12 cellular contexts compared by ENCODE assay signal in genomic region chr12:46154221-46154975, GRCh38.
DNase-seq lines count a peak whose midpoint lies in the region; ATAC-seq, FAIRE-seq and TF ChIP-seq lines count a peak whose summit lies in the region.
"Had no signal": no experiment of that assay in that cellular context is flagged by ENCODE, and none has a peak within 500 bp of the region (broad histone marks: within the 10 kb centered on the region; RNA-seq: fewer than 3 reads in every experiment).

No MANE protein-coding gene starts in this region.

- no peaks in the 10 kb centered on the region for H3K9me3 Mint-ChIP-seq in MCF 10A (ENCODE audit: unreplicated experiment)
- H3K9me3 Mint-ChIP-seq in Caco-2 (ENCODE audit: unreplicated experiment): peaks cover 18% of the 10 kb centered on the region
- peaks cover 9% of the 10 kb centered on the region for H3K9me3 Mint-ChIP-seq in CD8-positive, alpha-beta T cell
- H3K9me3 Mint-ChIP-seq: natural killer cell had no signal

- BruUV-seq in MCF 10A (replicated peaks; lab: Mats Ljungman, UMichigan) (no TSS peak), Caco-2 (replicated peaks; lab: Mats Ljungman, UMichigan) (no TSS peak)

- intact Hi-C loops in MCF 10A (cut with micrococcal nuclease) (loop anchor here (2.0 to 5.0 kb wide), 4 partner anchors 203 to 866 kb away; partner anchors contain the start of gene SLC38A2), breast epithelium (cut with DNase I; ENCODE audit: low total_unique reads) (no loop called here), tibial artery (cut with DNase I; ENCODE audit: low total_unique reads) (loop anchor here (10.0 kb wide), 1 partner anchor 220 kb away; the partner anchor contains the start of gene SLC38A2), Caco-2 (cut with micrococcal nuclease; ENCODE audit: unreplicated experiment) (loop anchor here (1.0 to 5.0 kb wide), 2 partner anchors 149 to 523 kb away; no protein-coding TSS in a partner anchor)
- intact Hi-C loops in CD8-positive, alpha-beta T cell (cut with DNase I, micrococcal nuclease): loop anchor here (5.0 to 10.0 kb wide), 6 partner anchors 53 to 870 kb away; partner anchors contain the start of genes SCAF11 (in 1 of the 2) and SLC38A2 (in 1 of the 2)

- POLR2A ChIA-PET in MCF 10A (lab: Yijun Ruan, JAX) (interaction anchor here (0.6 to 2.1 kb wide), 22 partner anchors 10 to 779 kb away, joined by 3 to 20 read pairs (median 4); partner anchors contain the start of gene SLC38A1), Caco-2 (lab: Charles Lee) (no interaction called here)
- POLR2A ChIA-PET in CD8-positive, alpha-beta T cell (lab: Charles Lee): interaction anchor here (1.3 kb wide), 1 partner anchor 115 kb away, joined by 4 read pairs; the partner anchor contains the start of gene SLC38A1

- no peak overlapping the region for H3K4me3 ChIP-seq in breast epithelium
- peak overlapping the region in 1 of 2 donors; percentile 6 for H3K4me3 ChIP-seq in foreskin fibroblast (ENCODE audit: low read depth in 1 of 2, low read length in 2 of 2)
- H3K4me3 ChIP-seq in tibial artery: no peak overlapping the region
- no peak overlapping the region for H3K4me3 ChIP-seq in Caco-2 (ENCODE audit: low read depth, low read length)
- H3K4me3 ChIP-seq in CD8-positive, alpha-beta T cell (ENCODE audit: low read depth, low read length): no peak overlapping the region

- no peaks in the 10 kb centered on the region for H3K4me1 ChIP-seq in breast epithelium
- H3K4me1 ChIP-seq in tibial artery: peaks cover 0 to 36% (median 8%) of the 10 kb centered on the region in 4 donors
- H3K4me1 ChIP-seq in Caco-2: no peaks in the 10 kb centered on the region
- H3K4me1 ChIP-seq in CD8-positive, alpha-beta T cell (ENCODE audit: insufficient read depth, low read length): peaks cover 13% of the 10 kb centered on the region

- no peaks in the 10 kb centered on the region for H3K27me3 Mint-ChIP-seq in MCF 10A (ENCODE audit: insufficient read depth, unreplicated experiment)
- peaks cover 10% of the 10 kb centered on the region for H3K27me3 Mint-ChIP-seq in Caco-2 (ENCODE audit: insufficient read depth, unreplicated experiment)
- H3K27me3 Mint-ChIP-seq in CD8-positive, alpha-beta T cell (ENCODE audit: low read depth): no peaks in the 10 kb centered on the region

- H3K36me3 Mint-ChIP-seq in MCF 10A (ENCODE audit: insufficient read depth, unreplicated experiment): peaks cover 7% of the 10 kb centered on the region
- peaks cover 8% of the 10 kb centered on the region for H3K36me3 Mint-ChIP-seq in Caco-2 (ENCODE audit: insufficient read depth, unreplicated experiment)
- H3K36me3 Mint-ChIP-seq in CD8-positive, alpha-beta T cell: peaks cover 9% of the 10 kb centered on the region

- H3K27ac ChIP-seq in breast epithelium (no peak overlapping the region), tibial artery (peak overlapping the region; percentile 2 to 34)
- H3K27ac ChIP-seq in CD8-positive, alpha-beta T cell (ENCODE audit: low read depth, low read length): no peak overlapping the region

- FAIRE-seq in TTC549 (lab: Jason Lieb, UNC): peak; percentile 99

- H3K4me3 Mint-ChIP-seq in MCF 10A (ENCODE audit: unreplicated experiment) (no peak overlapping the region), Caco-2 (ENCODE audit: unreplicated experiment) (no peak overlapping the region)
- no peak overlapping the region for H3K4me3 Mint-ChIP-seq in CD8-positive, alpha-beta T cell
- H3K4me3 Mint-ChIP-seq: activated CD4-positive, alpha-beta T cell treated with anti-CD3 and anti-CD28 coated beads, Interleukin-2, amount 10 ng/mL, durations not matched to agents 7 days and 5 days; natural killer cell had no signal

- no peak for ATAC-seq in GM19035 (IDR thresholded peaks at IDR 0.05; ENCODE audit: unreplicated experiment)
- ATAC-seq in CD8-positive, alpha-beta T cell: no peak
- ATAC-seq: natural killer cell had no signal

- H3K27ac Mint-ChIP-seq in MCF 10A (ENCODE audit: low read depth, unreplicated experiment) (peak overlapping the region; percentile 17), Caco-2 (ENCODE audit: unreplicated experiment) (no peak overlapping the region)
- no peak overlapping the region for H3K27ac Mint-ChIP-seq in CD8-positive, alpha-beta T cell
- H3K27ac Mint-ChIP-seq: activated CD4-positive, alpha-beta T cell treated with anti-CD3 and anti-CD28 coated beads, Interleukin-2, amount 10 ng/mL, durations not matched to agents 7 days and 5 days; natural killer cell had no signal

- no peaks in the 10 kb centered on the region for H3K27me3 ChIP-seq in breast epithelium
- no peaks in the 10 kb centered on the region for H3K27me3 ChIP-seq in tibial artery
- H3K27me3 ChIP-seq in Caco-2 (replicated peaks; ENCODE audit: control insufficient read depth, insufficient read depth, low read length): no peaks in the 10 kb centered on the region
- no peaks in the 10 kb centered on the region for H3K27me3 ChIP-seq in CD8-positive, alpha-beta T cell (ENCODE audit: insufficient read depth, low read length)

- H3K36me3 ChIP-seq in breast epithelium (no peaks in the 10 kb centered on the region), tibial artery (no peaks in the 10 kb centered on the region), Caco-2 (ENCODE audit: control insufficient read depth, insufficient read depth, low read length) (no peaks in the 10 kb centered on the region)
- H3K36me3 ChIP-seq in CD8-positive, alpha-beta T cell (ENCODE audit: insufficient read depth, low read length): no peaks in the 10 kb centered on the region

- TF ChIP-seq CTCF in MCF 10A (IDR thresholded peaks at IDR 0.05; ENCODE audit: unreplicated experiment) (no peak), breast epithelium (IDR thresholded peaks at IDR 0.05) (no peak), foreskin fibroblast (IDR thresholded peaks at IDR 0.05; ENCODE audit: low read depth, low read length) (no peak), tibial artery (IDR thresholded peaks at IDR 0.05) (no peak), Caco-2 (IDR thresholded peaks at IDR 0.05; ENCODE audit: insufficient read depth in 1 of 2, low read depth in 1 of 2, low read length in 1 of 2, severe bottlenecking in 1 of 2, unreplicated experiment in 1 of 2) (no peak)
- TF ChIP-seq CTCF in CD8-positive, alpha-beta T cell (IDR thresholded peaks at IDR 0.05): no peak

- peaks cover 11% of the 10 kb centered on the region for H3K4me1 Mint-ChIP-seq in MCF 10A (ENCODE audit: insufficient read depth, unreplicated experiment)
- H3K4me1 Mint-ChIP-seq in Caco-2 (ENCODE audit: low read depth, unreplicated experiment): peaks cover 7% of the 10 kb centered on the region
- H3K4me1 Mint-ChIP-seq in CD8-positive, alpha-beta T cell (ENCODE audit: low read depth): peaks cover 24% of the 10 kb centered on the region

- CTCF ChIA-PET in MCF 10A (lab: Yijun Ruan, JAX): interaction anchor here (0.6 to 2.0 kb wide), 15 partner anchors 15 to 1013 kb away, joined by 3 to 7 read pairs (median 4); partner anchors contain the start of gene SLC38A1
- CTCF ChIA-PET in Caco-2 (lab: Charles Lee): no interaction called here
- CTCF ChIA-PET in CD8-positive, alpha-beta T cell (lab: Charles Lee): interaction anchor here (0.7 to 2.3 kb wide), 11 partner anchors 16 to 148 kb away, joined by 3 to 25 read pairs (median 4); no protein-coding TSS in a partner anchor

- no peaks in the 10 kb centered on the region for H3K9me3 ChIP-seq in breast epithelium
- peaks cover 0 to 6% (median 0%) of the 10 kb centered on the region in 3 donors for H3K9me3 ChIP-seq in tibial artery
- peaks cover 6% of the 10 kb centered on the region; the same call in 1 of the 2 replicates for H3K9me3 ChIP-seq in Caco-2
- peaks cover 5% of the 10 kb centered on the region for H3K9me3 ChIP-seq in CD8-positive, alpha-beta T cell (ENCODE audit: low read length)

- peak; percentile 76 for DNase-seq in MCF 10A (ENCODE audit: unreplicated experiment)
- DNase-seq in breast epithelium (ENCODE audit: low spot score in 2 of 2): no peak
- DNase-seq in foreskin fibroblast: peak; percentile 60 to 86
- no peak for DNase-seq in tibial artery
- DNase-seq in Caco-2: no peak
- DNase-seq in CD8-positive, alpha-beta T cell: no peak
- DNase-seq: 8988T; activated CD4-positive, alpha-beta T cell treated with anti-CD3 and anti-CD28 coated beads, Interleukin-2, amount 10 ng/mL, durations not matched to agents 7 days and 5 days; activated naive CD4-positive, alpha-beta T cell; natural killer cell had no signal

- TF ChIP-seq POLR2A in breast epithelium (IDR thresholded peaks at IDR 0.05): no peak

Comparison
In these comparisons a context has a peak if more than half of its experiments do, and no peak if none do; other contexts are left out.
1. DNase-seq: peak in MCF 10A (single experiment) and foreskin fibroblast (2 of 2); none in breast epithelium (0 of 2), tibial artery (0 of 2), Caco-2 (0 of 2) and CD8-positive, alpha-beta T cell (0 of 7).
2. H3K27ac ChIP-seq: peak in tibial artery (2 of 2); none in breast epithelium (0 of 2) and CD8-positive, alpha-beta T cell (single experiment).